ENCODE assay signal across 1 cellular context in genomic region chr7:100482728-100483100, GRCh38.
A peak's percentile ranks its signal among the peaks of the same experiment; 100 is the strongest.
TF ChIP-seq lines count a peak whose summit lies in the region.

No MANE protein-coding gene starts in this region.

TF ChIP-seq in H1, 55 proteins besides CTCF, POLR2A, EP300 and RAD21:
- TF ChIP-seq JUN (IDR thresholded peaks at IDR 0.05; ENCODE audit: low read depth, low read length) (no peak), KDM1A (IDR thresholded peaks at IDR 0.05; ENCODE audit: borderline replicate concordance, low read length) (peak; percentile 86; the same call in 1 of the 2 replicates)
